Comparison of ENCODE assay signal across 8 cellular contexts in genomic region chr15:90233701-90234518, GRCh38. TPM values are rescaled to one million over a fixed set of nuclear protein-coding genes. Genes with fewer than 3 reads are reported as not detected.
DNase-seq lines count a peak whose midpoint lies in the region; ATAC-seq, FAIRE-seq and TF ChIP-seq lines count a peak whose summit lies in the region.

Gene CIB1 (minus strand): TSS chr15:90233941. CDS start chr15:90233885, 56 bp downstream.
Gene GDPGP1 (plus strand): TSS chr15:90234209. CDS start chr15:90240909, 6,700 bp downstream.

- peak; percentile 85 for FAIRE-seq in GM19239 (lab: Jason Lieb, UNC)

- H3K27me3 ChIP-seq in BE2C (no peaks in the 10 kb centered on the region), kidney epithelial cell (ENCODE audit: control insufficient read depth, insufficient read depth, low read length) (no peaks in the 10 kb centered on the region)

- H3K9me3 ChIP-seq in BE2C: no peaks in the 10 kb centered on the region

- DNase-seq in BE2C (peak; percentile 98), GM19239 (ENCODE audit: insufficient read length, low spot score) (peak; percentile 95), NCI-H510A treated with DMSO at 0.1 percent for 48 hours (lab: John Stamatoyannopoulos, UW) (peak; percentile 68), cerebellum (ENCODE audit: low spot score) (peak; percentile 99), kidney epithelial cell (ENCODE audit: low read depth) (peak; percentile 81)
- DNase-seq in activated CD4-positive, alpha-beta T cell treated with anti-CD3 and anti-CD28 coated beads for 24 hours (ENCODE audit: low read depth in 2 of 2): peak; percentile 95 to 96
- DNase-seq in stimulated activated CD4-positive, alpha-beta T cell treated with anti-CD3 and anti-CD28 coated beads, Interleukin-15, amount 100 ng/mL, for 24 hours: peak; percentile 99

- H3K4me3 ChIP-seq in BE2C (ENCODE audit: low read depth, low read length) (peak within 1 kb of the TSS; percentile 87), kidney epithelial cell (ENCODE audit: low read depth, low read length) (peak within 1 kb of the TSS; percentile 75)

- TF ChIP-seq CTCF in BE2C (IDR thresholded peaks at IDR 0.05; ENCODE audit: low read depth, low read length) (no peak), kidney epithelial cell (IDR thresholded peaks at IDR 0.05; ENCODE audit: insufficient read depth, low read length, poor library complexity, severe bottlenecking) (no peak)

- peak; percentile 87 for ATAC-seq in HG03442 (IDR thresholded peaks at IDR 0.05; ENCODE audit: unreplicated experiment)

- H3K4me1 ChIP-seq in BE2C: no peaks in the 10 kb centered on the region; the same call in 1 of the 2 replicates

- peaks cover 5% of the 10 kb centered on the region for H3K36me3 ChIP-seq in BE2C
- peaks cover 3% of the 10 kb centered on the region for H3K36me3 ChIP-seq in kidney epithelial cell (ENCODE audit: control insufficient read depth, insufficient read depth, low read length)

RNA-seq across cellular contexts. Expression of gene CIB1, which starts in this region (rescaled TPM):
- 35.4 TPM for polyA plus RNA-seq in BE2C (2012; ENCODE audit: insufficient read depth, insufficient read length, low read depth)
- total RNA-seq in cerebellum: 3.6 TPM
- total RNA-seq in kidney epithelial cell: 33.6 and 38.1 TPM in 2 replicates

RNA-seq across cellular contexts. Expression of gene GDPGP1, which starts in this region (rescaled TPM):
- 1.6 TPM for polyA plus RNA-seq in BE2C (2012; ENCODE audit: insufficient read depth, insufficient read length, low read depth)
- 10.4 TPM for total RNA-seq in cerebellum
- total RNA-seq in kidney epithelial cell: 8.1 and 11.0 TPM in 2 replicates

Comparison
In these comparisons a context has a peak if more than half of its experiments do, and no peak if none do; other contexts are left out.
1. Peak in every context shown above with its lines: DNase-seq, ATAC-seq and H3K4me3 ChIP-seq.